In the genomic region with DNA sequence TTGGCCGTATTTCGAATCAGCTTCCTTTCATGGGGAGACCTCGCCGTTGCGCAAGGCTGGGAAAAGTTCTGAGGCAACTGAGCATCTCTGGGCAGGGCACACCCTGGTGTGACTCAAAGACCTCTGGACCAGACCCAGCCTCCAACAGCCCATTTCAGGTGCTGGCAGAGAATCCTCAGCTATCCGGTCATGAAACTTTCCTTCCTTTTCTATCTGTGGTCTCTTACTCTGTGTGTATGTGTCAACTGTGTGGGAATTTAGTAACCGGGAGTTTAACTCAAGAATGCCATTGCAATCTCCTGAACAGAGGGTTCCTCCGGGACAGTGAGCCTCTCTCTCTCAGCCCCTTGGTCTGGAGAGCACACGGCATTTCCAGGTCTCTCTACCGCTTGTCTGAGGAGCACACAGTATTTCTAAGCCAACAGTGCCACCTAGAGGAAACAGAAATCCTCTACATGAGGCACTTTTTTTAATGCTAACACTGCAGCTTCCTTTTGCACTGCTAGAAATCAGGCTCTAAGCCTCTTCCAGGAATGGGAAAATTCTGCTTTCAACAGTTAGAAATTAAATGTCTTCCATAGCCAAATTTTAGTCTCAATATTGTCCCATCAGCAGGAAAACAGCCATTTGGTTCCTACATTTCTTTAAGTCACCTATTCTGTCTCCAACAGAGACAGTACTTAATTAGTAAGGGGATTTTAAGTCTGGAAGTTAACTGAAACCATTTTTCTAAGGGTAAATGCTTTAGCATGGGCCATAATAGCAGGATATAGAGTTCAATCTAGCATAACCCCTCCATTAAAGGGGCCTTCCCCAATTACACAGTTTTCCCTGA, we compare ENCODE assay signal across 8 cellular contexts. TPM values are rescaled to one million over a fixed set of nuclear protein-coding genes. Genes with fewer than 3 reads are reported as not detected.
DNase-seq lines count a peak whose midpoint lies in the region; ATAC-seq and TF ChIP-seq lines count a peak whose summit lies in the region.

No MANE protein-coding gene starts in this region.

- H3K79me2 ChIP-seq in osteoblast (ENCODE audit: insufficient read depth, low read length) = peaks cover 63% of the 10 kb centered on the region

- H3K27ac Mint-ChIP-seq in activated T-helper 17 cell treated with anti-CD3 and anti-CD28 coated beads, Interleukin-2, amount 50 U/mL, for 72 hours = peak overlapping the region; percentile 55

- H3K4me1 ChIP-seq in HEK293 (ENCODE audit: control insufficient read depth, insufficient read depth, low read length) (no peaks in the 10 kb centered on the region), osteoblast (ENCODE audit: insufficient read depth, low read length) (peaks cover 21% of the 10 kb centered on the region)

- H3K27me3 ChIP-seq in osteoblast (ENCODE audit: insufficient read depth, low read length) = no peaks in the 10 kb centered on the region

- H3K36me3 ChIP-seq in HEK293 (ENCODE audit: control insufficient read depth in 2 of 2, insufficient read depth in 1 of 2, low read length in 2 of 2) (peaks cover 0 to 12% of the 10 kb centered on the region in 2 experiments; a peak in 1 of 3 replicates), osteoblast (ENCODE audit: insufficient read depth, low read length) (no peaks in the 10 kb centered on the region)

- TF ChIP-seq CTCF in HEK293 (tag by site-specific recombination; IDR thresholded peaks at IDR 0.05) = no peak
- peak; percentile 63 for TF ChIP-seq CTCF in osteoblast (IDR thresholded peaks at IDR 0.05; ENCODE audit: extremely low read depth, low read depth, low read length)

- no peak overlapping the region for H3K27ac ChIP-seq in HEK293 (ENCODE audit: extremely low read depth, low read depth, low read length)
- H3K27ac ChIP-seq in osteoblast (ENCODE audit: low read depth, low read length) = peak overlapping the region; percentile 14

- POLR2A ChIA-PET in HEK293 (lab: Yijun Ruan, JAX) = no interaction called here

- no peak overlapping the region for H3K4me3 Mint-ChIP-seq in activated T-helper 17 cell treated with anti-CD3 and anti-CD28 coated beads, Interleukin-2, amount 50 U/mL, for 72 hours

- H3K36me3 Mint-ChIP-seq in activated T-helper 17 cell treated with anti-CD3 and anti-CD28 coated beads, Interleukin-2, amount 50 U/mL, for 72 hours (ENCODE audit: low read depth) = peaks cover 60% of the 10 kb centered on the region

- peak overlapping the region; percentile 22 for H3K4me2 ChIP-seq in osteoblast (ENCODE audit: insufficient read depth, low read length)

- H3K9me3 Mint-ChIP-seq in activated T-helper 17 cell treated with anti-CD3 and anti-CD28 coated beads, Interleukin-2, amount 50 U/mL, for 72 hours = peaks cover 13% of the 10 kb centered on the region

- H4K20me1 ChIP-seq in osteoblast (ENCODE audit: insufficient read depth, low read length) = peaks cover 32% of the 10 kb centered on the region

- peak; percentile 63 for ATAC-seq in activated T-helper 17 cell treated with anti-CD3 and anti-CD28 coated beads, Interleukin-2, amount 50 U/mL, for 72 hours (replicated peaks)
- no peak for ATAC-seq in GM21529 (IDR thresholded peaks at IDR 0.05; ENCODE audit: unreplicated experiment)

- H3K9me3 ChIP-seq in HEK293 (ENCODE audit: control insufficient read depth, insufficient read depth, low read depth, low read length) (no peaks in the 10 kb centered on the region), osteoblast (ENCODE audit: low read depth, low read length) (peaks cover 5% of the 10 kb centered on the region)

- H2AFZ ChIP-seq in osteoblast (ENCODE audit: low read length) = no peak overlapping the region

- no peak overlapping the region for H3K4me3 ChIP-seq in HEK293 (ENCODE audit: low read depth, low read length)
- H3K4me3 ChIP-seq in osteoblast (ENCODE audit: insufficient read depth, low read length) = no peak overlapping the region

- H3K27me3 Mint-ChIP-seq in activated T-helper 17 cell treated with anti-CD3 and anti-CD28 coated beads, Interleukin-2, amount 50 U/mL, for 72 hours = no peaks in the 10 kb centered on the region

- peaks cover 4% of the 10 kb centered on the region for H3K4me1 Mint-ChIP-seq in activated T-helper 17 cell treated with anti-CD3 and anti-CD28 coated beads, Interleukin-2, amount 50 U/mL, for 72 hours

- CTCF ChIA-PET in HEK293 (lab: Yijun Ruan, JAX) = interaction anchor here (0.5 to 3.0 kb wide), 28 partner anchors 10 to 944 kb away, joined by 3 to 31 read pairs (median 5); partner anchors contain the start of gene PLN

- DNase-seq in EL (peak; percentile 74), NCI-H2196 (lab: John Stamatoyannopoulos, UW; ENCODE audit: unreplicated experiment) (peak; percentile 46), glomerular endothelial cell (ENCODE audit: extremely low read depth, low read depth, low spot score) (peak; percentile 57), osteoblast (ENCODE audit: insufficient read length, low spot score, missing footprints) (peak; percentile 73)
- no peak for DNase-seq in activated CD4-positive, alpha-beta T cell treated with anti-CD3 and anti-CD28 coated beads, Interleukin-2, amount 50 U/mL, for 1 hour

TF ChIP-seq in HEK293, 187 proteins besides CTCF, POLR2A, EP300 and RAD21:
- TF ChIP-seq ZNF2 (tag by site-specific recombination; IDR thresholded peaks at IDR 0.05) = 0 out of 2 replicates have a peak, but pooled peaks have one; percentile 51
- peak; percentile 72 for TF ChIP-seq ZNF654 (tag by site-specific recombination; IDR thresholded peaks at IDR 0.05; ENCODE audit: low read depth)
- TF ChIP-seq ZNF362 (tag by site-specific recombination; IDR thresholded peaks at IDR 0.05) = peak; percentile 40; the same call in 1 of the 2 replicates
- TF ChIP-seq ZSCAN30 (tag by site-specific recombination; IDR thresholded peaks at IDR 0.05) = peak; percentile 36; the same call in 1 of the 2 replicates
- no peak for TF ChIP-seq MZF1 (tag by site-specific recombination; IDR thresholded peaks at IDR 0.05; ENCODE audit: borderline replicate concordance)
- peak; percentile 86; the same call in 1 of the 2 replicates for TF ChIP-seq TRIM28 (IDR thresholded peaks at IDR 0.05; ENCODE audit: borderline replicate concordance, low read length)
TF ChIP-seq in HEK293: peak in this region for 5.

RNA-seq across cellular contexts. Expression of gene PLN, which starts 32.7 kb away (rescaled TPM):
- total RNA-seq in activated T-helper 17 cell treated with anti-CD3 and anti-CD28 coated beads, Interleukin-2, amount 50 U/mL, for 72 hours = under 1 TPM; 0.16 to 0.52 TPM
- total RNA-seq in glomerular endothelial cell = 0.18 TPM in 1 of 2 replicates, not detected in the other
- 0.36 and 0.59 TPM in 2 replicates for total RNA-seq in osteoblast
